16 cellular contexts compared by ENCODE assay signal in genomic region chr14:100608586-100609330, GRCh38. TPM values are rescaled to one million over a fixed set of nuclear protein-coding genes. Genes with fewer than 3 reads are reported as not detected.
DNase-seq lines count a peak whose midpoint lies in the region; ATAC-seq, FAIRE-seq and TF ChIP-seq lines count a peak whose summit lies in the region.
"Had no signal": no experiment of that assay in that cellular context is flagged by ENCODE, and none has a peak within 500 bp of the region (broad histone marks: within the 10 kb centered on the region; RNA-seq: fewer than 3 reads in every experiment).

No MANE protein-coding gene starts in this region.

- H4K91ac ChIP-seq in neuronal stem cell (ENCODE audit: low read depth, low read length, poor library complexity): no peak overlapping the region

- no peak for FAIRE-seq in HepG2 (lab: Jason Lieb, UNC)
- FAIRE-seq: D721Med, GM12892, H1 had no signal

- H3K4me3 ChIP-seq in right lobe of liver: no peak overlapping the region
- no peak overlapping the region for H3K4me3 ChIP-seq in HepG2 (replicated peaks in 1 of 3; ENCODE audit: insufficient read depth in 1 of 3, low read depth in 2 of 3, low read length in 3 of 3)
- H3K4me3 ChIP-seq in RWPE2 (ENCODE audit: severe bottlenecking): no peak overlapping the region
- no peak overlapping the region for H3K4me3 ChIP-seq in neuronal stem cell (ENCODE audit: low read length in 2 of 2)
- H3K4me3 ChIP-seq in upper lobe of right lung: no peak overlapping the region
- H3K4me3 ChIP-seq: PC-9 had no signal

- H3K4ac ChIP-seq in neuronal stem cell (ENCODE audit: low read length): no peak overlapping the region

- no peak for TF ChIP-seq CTCF in right lobe of liver (IDR thresholded peaks at IDR 0.05)
- TF ChIP-seq CTCF in HepG2 (CRISPR knock-in tag; IDR thresholded peaks at IDR 0.05): no peak
- TF ChIP-seq CTCF in RWPE2 (IDR thresholded peaks at IDR 0.05; ENCODE audit: poor library complexity, severe bottlenecking): no peak
- no peak for TF ChIP-seq CTCF in upper lobe of right lung (IDR thresholded peaks at IDR 0.05)

- H4K8ac ChIP-seq in neuronal stem cell (ENCODE audit: low read depth, low read length): no peak overlapping the region

- peak overlapping the region; percentile 87 for H2AK5ac ChIP-seq in neuronal stem cell (ENCODE audit: low read depth, low read length)

- TF ChIP-seq EP300 in HepG2 (IDR thresholded peaks at IDR 0.05; ENCODE audit: low read depth in 2 of 2, low read length in 2 of 2) (no peak), HepG2 (CRISPR knock-in tag; IDR thresholded peaks at IDR 0.05; ENCODE audit: borderline replicate concordance) (no peak)

- H3K4me2 ChIP-seq in HepG2 (ENCODE audit: low read depth, low read length) (no peak overlapping the region), neuronal stem cell (ENCODE audit: insufficient read depth, low read length, poor library complexity, severe bottlenecking) (no peak overlapping the region)
- H3K4me2 ChIP-seq: PC-9 had no signal

- no peak overlapping the region for H3K18ac ChIP-seq in neuronal stem cell (ENCODE audit: low read length)

- H3K36me3 ChIP-seq in right lobe of liver (no peaks in the 10 kb centered on the region), HepG2 (replicated peaks in 1 of 2; ENCODE audit: control insufficient read depth in 1 of 2, insufficient read depth in 2 of 2, low read length in 2 of 2) (no peaks in the 10 kb centered on the region), RWPE2 (ENCODE audit: low read depth) (no peaks in the 10 kb centered on the region), neuronal stem cell (replicated peaks in 1 of 2; ENCODE audit: control insufficient read depth in 2 of 2, insufficient read depth in 2 of 2, low read length in 2 of 2) (no peaks in the 10 kb centered on the region), upper lobe of right lung (no peaks in the 10 kb centered on the region)

- POLR2A ChIA-PET in HepG2 (lab: Yijun Ruan, JAX): no interaction called here

- H2AFZ ChIP-seq in HepG2 (ENCODE audit: low read length) (no peak overlapping the region), neuronal stem cell (ENCODE audit: low read length) (no peak overlapping the region)
- H2AFZ ChIP-seq: PC-9 had no signal

- no peak overlapping the region for H2BK120ac ChIP-seq in neuronal stem cell (ENCODE audit: low read depth, low read length)

- H3K9me3 ChIP-seq in right lobe of liver (no peaks in the 10 kb centered on the region), HepG2 (ENCODE audit: low read length) (no peaks in the 10 kb centered on the region), RWPE2 (ENCODE audit: severe bottlenecking) (no peaks in the 10 kb centered on the region), neuronal stem cell (replicated peaks in 1 of 2; ENCODE audit: control insufficient read depth in 2 of 2, insufficient read depth in 1 of 2, low read depth in 1 of 2, low read length in 2 of 2) (no peaks in the 10 kb centered on the region), upper lobe of right lung (no peaks in the 10 kb centered on the region)

- H2BK5ac ChIP-seq in neuronal stem cell (ENCODE audit: low read length): no peak overlapping the region

- H3K27ac ChIP-seq in right lobe of liver (no peak overlapping the region), HepG2 (ENCODE audit: extremely low read length, insufficient read depth, low read length) (no peak overlapping the region), RWPE2 (ENCODE audit: poor library complexity, severe bottlenecking) (no peak overlapping the region), neuronal stem cell (replicated peaks; ENCODE audit: low read length) (no peak overlapping the region), upper lobe of right lung (no peak overlapping the region)
- H3K27ac ChIP-seq: C4-2B, PC-9 had no signal

- 74% methylated on average over 12 of the region's 19 CpGs for WGBS in right lobe of liver (ENCODE audit: insufficient coverage, low coverage, low lambda C conversion rate, missing lambda C conversion rate)
- 28% methylated on average over 12 of the region's 19 CpGs for WGBS in HepG2 (ENCODE audit: low lambda C conversion rate)
- WGBS in neuronal stem cell (ENCODE audit: extremely low coverage in 2 of 2, insufficient read length in 2 of 2, insufficient replicate concordance in 1 of 2), 2 donors: no CpG with 5 or more reads among the region's 19 CpGs

- no peaks in the 10 kb centered on the region for H3K79me2 ChIP-seq in HepG2 (ENCODE audit: insufficient read depth, low read length)

- no TSS peak for BruUV-seq in HepG2 (replicated peaks; lab: Mats Ljungman, UMichigan)

- ATAC-seq in right lobe of liver: no peak
- no peak for ATAC-seq in HepG2
- no peak for ATAC-seq in RWPE2 (ENCODE audit: low read depth)
- no peak for ATAC-seq in upper lobe of right lung

- in situ Hi-C loops in HepG2 (cut with HindIII; ENCODE audit: extremely low pct_ligation_motif_present, low pct_unique_long_range_greater_than_20kb): no loop called here
- in situ Hi-C loops in KBM-7 (cut with MboI; ENCODE audit: low pct_unique_long_range_greater_than_20kb, low sequenced_read_pairs): no loop called here

- intact Hi-C loops in right lobe of liver (cut with DNase I) (no loop called here), HepG2 (cut with micrococcal nuclease; ENCODE audit: unreplicated experiment) (no loop called here), upper lobe of right lung (cut with DNase I) (no loop called here)

- TF ChIP-seq POLR2A in right lobe of liver (IDR thresholded peaks at IDR 0.05) (no peak), HepG2 (IDR thresholded peaks at IDR 0.05; ENCODE audit: insufficient read depth in 1 of 2, low read depth in 2 of 2, low read length in 2 of 2) (no peak)

- no peak overlapping the region for H2BK15ac ChIP-seq in neuronal stem cell (ENCODE audit: low read length)

- no peak overlapping the region for H2BK12ac ChIP-seq in neuronal stem cell (ENCODE audit: low read length)

- H3K27me3 ChIP-seq in right lobe of liver: no peaks in the 10 kb centered on the region
- peaks cover 4 to 41% of the 10 kb centered on the region in 2 experiments; a peak in 3 of 5 replicates for H3K27me3 ChIP-seq in HepG2 (ENCODE audit: control insufficient read depth in 1 of 2, insufficient read depth in 2 of 2, low read length in 2 of 2)
- H3K27me3 ChIP-seq in RWPE2 (ENCODE audit: insufficient read depth, poor library complexity, severe bottlenecking): no peaks in the 10 kb centered on the region
- no peaks in the 10 kb centered on the region for H3K27me3 ChIP-seq in neuronal stem cell (ENCODE audit: control insufficient read depth in 3 of 3, insufficient read depth in 3 of 3, low read depth in 1 of 3, low read length in 3 of 3)
- H3K27me3 ChIP-seq in upper lobe of right lung: no peaks in the 10 kb centered on the region

- H3K4me1 ChIP-seq in right lobe of liver: no peaks in the 10 kb centered on the region
- no peaks in the 10 kb centered on the region for H3K4me1 ChIP-seq in HepG2 (ENCODE audit: insufficient read depth, low read length)
- no peaks in the 10 kb centered on the region for H3K4me1 ChIP-seq in RWPE2 (ENCODE audit: insufficient read depth, poor library complexity, severe bottlenecking)
- peaks cover 9 to 10% of the 10 kb centered on the region in 2 donors for H3K4me1 ChIP-seq in neuronal stem cell (ENCODE audit: control insufficient read depth in 2 of 2, insufficient read depth in 1 of 2, low read depth in 1 of 2, low read length in 2 of 2)
- no peaks in the 10 kb centered on the region for H3K4me1 ChIP-seq in upper lobe of right lung

- H3K9ac ChIP-seq in HepG2 (ENCODE audit: insufficient read depth, low read depth, low read length): no peak overlapping the region
- no peak overlapping the region for H3K9ac ChIP-seq in neuronal stem cell (ENCODE audit: low read depth, low read length, poor library complexity)

- H4K20me1 ChIP-seq in HepG2 (ENCODE audit: insufficient read depth, low read length): no peaks in the 10 kb centered on the region

- CTCF ChIA-PET in HepG2 (lab: Yijun Ruan, JAX; ENCODE audit: low intra/inter-chr PET ratio, low total read pairs): no interaction called here

- DNase-seq in right lobe of liver (peak; percentile 16 to 30 (median 30)), HepG2 (ENCODE audit: low spot score) (no peak), RWPE2 (ENCODE audit: low spot score) (peak; percentile 58), neuronal stem cell (ENCODE audit: low spot score) (no peak), upper lobe of right lung (peak; percentile 56), occipital lobe (lab: John Stamatoyannopoulos, UW) (no peak), KBM-7 (no peak)
- DNase-seq: Karpas-422, NCI-H1436, NCI-H1930, NCI-H526, PC-9 had no signal

- no peak overlapping the region for H3K14ac ChIP-seq in neuronal stem cell (ENCODE audit: low read length)

- no peak for TF ChIP-seq RAD21 in HepG2 (CRISPR knock-in tag; IDR thresholded peaks at IDR 0.05)

- H3K23ac ChIP-seq in neuronal stem cell (ENCODE audit: low read depth, low read length, poor library complexity): no peak overlapping the region

- H3K79me1 ChIP-seq in neuronal stem cell (ENCODE audit: low read depth, low read length): peaks cover 2% of the 10 kb centered on the region

RNA-seq across cellular contexts. Expression of gene BEGAIN, which starts 21.5 kb away (rescaled TPM):
- total RNA-seq in right lobe of liver (under 1 TPM; 0.12 to 0.61 (median 0.34) TPM), HepG2 (2016; rRNA removed; fragmentation: Illumina TruSeq; extraction: Trizol) (not detected in 2 replicates), upper lobe of right lung (1.5 TPM), occipital lobe (8.1 TPM)
- not detected in 2 replicates for total RNA-seq in HepG2 (2016; cell fraction: cytosol; rRNA removed; fragmentation: Illumina TruSeq; extraction: Trizol; ENCODE audit: low read depth)
- total RNA-seq in HepG2 (2016; cell fraction: insoluble cytoplasmic fraction; rRNA removed; fragmentation: Illumina TruSeq; extraction: Trizol): not detected in 2 replicates
- not detected in 2 replicates for total RNA-seq in HepG2 (2016; cell fraction: membrane; rRNA removed; fragmentation: Illumina TruSeq; extraction: Trizol)
- total RNA-seq in HepG2 (2016; cell fraction: nucleus; rRNA removed; fragmentation: Illumina TruSeq; extraction: Trizol): not detected in 2 replicates
- not detected in 2 replicates for polyA plus RNA-seq in HepG2 (2011; rRNA removed)
- polyA plus RNA-seq in HepG2 (2011; cell fraction: cytosol; rRNA removed): not detected in 2 replicates
- not detected in 2 replicates for polyA plus RNA-seq in HepG2 (2011; cell fraction: nucleus; rRNA removed)
- not detected in 2 replicates for polyA plus RNA-seq in HepG2 (2012)
- not detected in 2 replicates for polyA plus RNA-seq in HepG2 (2016; cell fraction: cytosol; fragmentation: Illumina TruSeq; extraction: Trizol; ENCODE audit: low read depth)
- not detected in 2 replicates for polyA plus RNA-seq in HepG2 (2016; cell fraction: insoluble cytoplasmic fraction; fragmentation: Illumina TruSeq; extraction: Trizol; ENCODE audit: low read depth)
- polyA plus RNA-seq in HepG2 (2016; cell fraction: membrane; fragmentation: Illumina TruSeq; extraction: Trizol; ENCODE audit: low read depth): not detected in 2 replicates
- not detected in 2 replicates for polyA plus RNA-seq in HepG2 (2016; cell fraction: nucleus; fragmentation: Illumina TruSeq; extraction: Trizol; ENCODE audit: insufficient read depth, low read depth)
- polyA minus RNA-seq in HepG2 (2011; rRNA and poly(A)+ RNA removed; ENCODE audit: low replicate concordance): 39.7 TPM in 1 of 2 replicates, not detected in the other
- 0.20 TPM in 1 of 2 replicates, not detected in the other for polyA minus RNA-seq in HepG2 (2011; cell fraction: cytosol; rRNA and poly(A)+ RNA removed)
- 0.26 TPM in 1 of 2 replicates, not detected in the other for polyA minus RNA-seq in HepG2 (2011; cell fraction: nucleus; rRNA and poly(A)+ RNA removed)
- 20.9 TPM for polyA plus RNA-seq in neuronal stem cell (2013, experiment 1 of 2)
- 20.1 TPM for polyA plus RNA-seq in neuronal stem cell (2013, experiment 2 of 2)
- total RNA-seq: PC-9 had no signal

Comparison
In these comparisons a context has a peak if more than half of its experiments do, and no peak if none do; other contexts are left out.
1. DNase-seq: peak in right lobe of liver (3 of 3), RWPE2 (single experiment) and upper lobe of right lung (single experiment); none in HepG2 (single experiment), neuronal stem cell (single experiment), occipital lobe (single experiment) and KBM-7 (single experiment).